9 cellular contexts compared by ENCODE assay signal in genomic region chr19:290539-291521, GRCh38. TPM values are rescaled to one million over a fixed set of nuclear protein-coding genes. Genes with fewer than 3 reads are reported as not detected.
DNase-seq lines count a peak whose midpoint lies in the region; ATAC-seq and TF ChIP-seq lines count a peak whose summit lies in the region.
"Had no signal": no experiment of that assay in that cellular context is flagged by ENCODE, and none has a peak within 500 bp of the region (broad histone marks: within the 10 kb centered on the region; RNA-seq: fewer than 3 reads in every experiment).

Gene PLPP2, minus strand, starts transcription at chr19:291403. Its CDS starts 67 bp downstream, at chr19:291336.

- DNase-seq in NCI-H1436 (lab: John Stamatoyannopoulos, UW), result peak; percentile 69
- no peak for DNase-seq in NCI-H1436 treated with DMSO at 0.1 percent for 48 hours (lab: John Stamatoyannopoulos, UW)
- no peak for DNase-seq in SK-N-MC (ENCODE audit: low read depth, low spot score)
- peak; percentile 67 for DNase-seq in epithelial cell of esophagus (ENCODE audit: low read depth)
- DNase-seq in T-helper 2 cell, result no peak

- H3K9me3 ChIP-seq in SK-N-MC (ENCODE audit: low read depth, low read length) (no peaks in the 10 kb centered on the region), mucosa of rectum (ENCODE audit: control insufficient read depth in 2 of 2, low read length in 2 of 2) (no peaks in the 10 kb centered on the region)

- H3K4me3 ChIP-seq in SK-N-MC, result peak within 1 kb of the TSS; percentile 81
- peak within 1 kb of the TSS; percentile 52 for H3K4me3 ChIP-seq in epithelial cell of esophagus (ENCODE audit: low read length)
- H3K4me3 ChIP-seq in mucosa of rectum (ENCODE audit: low read length in 2 of 2), result peak within 1 kb of the TSS; percentile 63 to 66
- peak within 1 kb of the TSS; percentile 26 for H3K4me3 ChIP-seq in urinary bladder (ENCODE audit: low read depth, low read length)
- H3K4me3 ChIP-seq: BLaER1 treated with 17β-estradiol and CSF1 and Interleukin-3, amounts not matched to agents 10 nM and 100 nM had no signal

- H3K36me3 ChIP-seq in SK-N-MC (ENCODE audit: insufficient read depth, low read length), result no peaks in the 10 kb centered on the region
- peaks cover 0 to 4% of the 10 kb centered on the region in 2 donors for H3K36me3 ChIP-seq in mucosa of rectum (ENCODE audit: control insufficient read depth in 2 of 2, insufficient read depth in 2 of 2, low read length in 2 of 2)
- no peaks in the 10 kb centered on the region for H3K36me3 ChIP-seq in urinary bladder (ENCODE audit: insufficient read depth)
- H3K36me3 ChIP-seq: BLaER1 treated with 17β-estradiol and CSF1 and Interleukin-3, amounts not matched to agents 10 nM and 100 nM had no signal

- H3K9ac ChIP-seq in SK-N-MC (ENCODE audit: insufficient read length) (no peak within 1 kb of the TSS), mucosa of rectum (ENCODE audit: low read depth in 1 of 2, low read length in 2 of 2) (peak within 1 kb of the TSS; percentile 49 to 77)
- H3K9ac ChIP-seq: BLaER1 treated with 17β-estradiol and CSF1 and Interleukin-3, amounts not matched to agents 10 nM and 100 nM had no signal

- H3K27ac ChIP-seq in SK-N-MC (no peak within 1 kb of the TSS), mucosa of rectum (ENCODE audit: low read depth in 2 of 2, low read length in 2 of 2) (peak within 1 kb of the TSS; percentile 90 to 95), urinary bladder (ENCODE audit: low read depth) (peak within 1 kb of the TSS; percentile 81)
- H3K27ac ChIP-seq: BLaER1 treated with 17β-estradiol and CSF1 and Interleukin-3, amounts not matched to agents 10 nM and 100 nM had no signal

- 5% methylated on average over 103 of the region's 108 CpGs for WGBS in urinary bladder

- no peak for TF ChIP-seq CTCF in epithelial cell of esophagus (IDR thresholded peaks at IDR 0.05; ENCODE audit: insufficient read depth, low read depth, low read length, missing control alignments)

- ATAC-seq in GM18520 (IDR thresholded peaks at IDR 0.05; ENCODE audit: unreplicated experiment), result no peak

- peaks cover 22 to 27% of the 10 kb centered on the region in 2 donors for H3K27me3 ChIP-seq in mucosa of rectum (ENCODE audit: control insufficient read depth in 2 of 2, insufficient read depth in 2 of 2, low read length in 2 of 2)

- H3K4me1 ChIP-seq in mucosa of rectum (ENCODE audit: control insufficient read depth in 2 of 2, insufficient read depth in 2 of 2, low read length in 2 of 2) (peaks cover 16 to 32% of the 10 kb centered on the region in 2 donors), urinary bladder (ENCODE audit: insufficient read depth) (no peaks in the 10 kb centered on the region)

RNA-seq across cellular contexts. Expression of gene PLPP2, which starts in this region (rescaled TPM):
- total RNA-seq in urinary bladder, result 7.8 TPM
- polyA plus RNA-seq in urinary bladder, result 17.5 TPM

Comparison
In these comparisons a context has a peak if more than half of its experiments do, and no peak if none do; other contexts are left out.
1. DNase-seq: peak in NCI-H1436 (single experiment) and epithelial cell of esophagus (single experiment); none in NCI-H1436 treated with DMSO at 0.1 percent for 48 hours (single experiment), SK-N-MC (single experiment) and T-helper 2 cell (0 of 5).
2. H3K4me3 ChIP-seq: peak in every context shown above with its lines; median percentile 81 in SK-N-MC; 64 in mucosa of rectum; 52 in epithelial cell of esophagus; 26 in urinary bladder.